ENCODE assay signal across 8 cellular contexts in the genomic region with DNA sequence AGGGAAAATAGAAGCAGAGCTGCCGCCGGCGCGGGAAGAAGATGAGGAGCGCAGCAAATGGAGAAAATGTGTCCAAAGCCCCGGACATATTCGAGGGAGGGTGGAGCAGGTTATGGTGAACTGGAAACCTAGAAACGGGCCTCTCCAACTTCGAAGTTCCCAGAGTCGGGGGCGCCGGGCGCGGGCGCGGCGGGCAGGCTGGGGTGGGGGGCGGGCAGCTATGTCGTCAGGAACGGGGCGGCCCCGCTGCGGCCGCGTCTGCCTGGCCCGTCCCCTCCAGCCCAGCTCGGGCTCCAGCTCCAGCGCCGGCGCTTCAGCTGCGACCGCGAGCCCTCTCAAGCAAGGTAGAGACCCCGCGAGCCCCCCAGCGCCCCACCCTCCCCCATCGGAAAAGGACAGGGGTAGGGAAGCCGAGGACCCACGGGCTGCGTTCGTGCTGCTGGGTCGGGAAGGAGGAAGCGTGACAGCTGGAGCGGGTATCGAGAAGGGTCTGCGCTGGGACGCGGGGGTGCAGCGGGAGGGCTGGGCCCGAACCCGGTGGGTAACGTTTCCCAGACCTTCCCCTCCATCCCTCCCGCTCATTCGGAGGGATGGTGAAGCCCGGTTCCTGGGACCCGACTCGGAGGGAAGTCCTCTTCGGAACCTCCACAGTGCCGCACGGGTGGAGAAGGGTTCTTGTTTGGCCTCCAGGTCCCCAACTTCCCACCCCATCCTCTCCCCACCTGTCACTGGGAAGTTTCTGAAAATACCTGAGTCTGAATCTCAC. TPM values are rescaled to one million over a fixed set of nuclear protein-coding genes. Genes with fewer than 3 reads are reported as not detected.
DNase-seq lines count a peak whose midpoint lies in the region; ATAC-seq and TF ChIP-seq lines count a peak whose summit lies in the region.

No MANE protein-coding gene starts in this region.

- intact Hi-C loops in head of caudate nucleus (cut with DNase I), result no loop called here

- H3K36me3 Mint-ChIP-seq in activated naive CD4-positive, alpha-beta T cell treated with anti-CD3 and anti-CD28 coated beads, Interleukin-2, amount 50 U/mL, for 72 hours, result peaks cover 33 to 42% of the 10 kb centered on the region in 2 donors

- peak overlapping the region; percentile 63 for H2AFZ ChIP-seq in neuron (ENCODE audit: low read depth, low read length)

- DNase-seq in GDM1 (lab: John Stamatoyannopoulos, UW) (peak; percentile 17), NB4 (ENCODE audit: low read depth) (peak; percentile 65), head of caudate nucleus (peak in 38 of 42 donors; percentile 23 to 74 (median 53)), NCI-H446 treated with DMSO at 0.1 percent for 48 hours (lab: John Stamatoyannopoulos, UW) (no peak)
- peak in 1 of 2 donors; percentile 35 for DNase-seq in activated naive CD4-positive, alpha-beta T cell treated with anti-CD3 and anti-CD28 coated beads, Interleukin-2, amount 50 U/mL, for 72 hours (ENCODE audit: low spot score in 2 of 2)

- ATAC-seq in activated naive CD4-positive, alpha-beta T cell treated with anti-CD3 and anti-CD28 coated beads, Interleukin-2, amount 50 U/mL, for 72 hours, result no peak
- ATAC-seq in GM19035 (IDR thresholded peaks at IDR 0.05; ENCODE audit: unreplicated experiment) (no peak), GM19455 (IDR thresholded peaks at IDR 0.05; ENCODE audit: unreplicated experiment) (no peak)

- peak overlapping the region; percentile 97 to 100 for H3K27ac Mint-ChIP-seq in activated naive CD4-positive, alpha-beta T cell treated with anti-CD3 and anti-CD28 coated beads, Interleukin-2, amount 50 U/mL, for 72 hours

- H3K9me3 ChIP-seq in neuron (ENCODE audit: low read length), result no peaks in the 10 kb centered on the region

- H3K9me3 Mint-ChIP-seq in activated naive CD4-positive, alpha-beta T cell treated with anti-CD3 and anti-CD28 coated beads, Interleukin-2, amount 50 U/mL, for 72 hours, result no peaks in the 10 kb centered on the region

- no peaks in the 10 kb centered on the region for H3K36me3 ChIP-seq in neuron (ENCODE audit: insufficient read depth, low read length)

- no peak for TF ChIP-seq CTCF in NB4 (IDR thresholded peaks at IDR 0.05; ENCODE audit: low read depth, low read length)

- peaks cover 6% of the 10 kb centered on the region for H3K27me3 ChIP-seq in neuron (ENCODE audit: insufficient read depth, low read length)

- TF ChIP-seq POLR2A in NB4 (IDR thresholded peaks at IDR 0.05; ENCODE audit: extremely low read depth, insufficient read length), result peak; percentile 19

- H3K4me3 ChIP-seq in NB4 (ENCODE audit: low read depth, low read length) (peak overlapping the region; percentile 65), neuron (ENCODE audit: low read length) (peak overlapping the region; percentile 49)

- H3K4me1 ChIP-seq in neuron (ENCODE audit: insufficient read depth, low read length), result peaks cover 12% of the 10 kb centered on the region

RNA-seq across cellular contexts. Expression of a gene that starts 1.0 kb away (rescaled TPM):
- 100 to 1,000 TPM; 386 to 441 TPM for total RNA-seq in activated naive CD4-positive, alpha-beta T cell treated with anti-CD3 and anti-CD28 coated beads, Interleukin-2, amount 50 U/mL, for 72 hours

RNA-seq across cellular contexts. Expression of a gene that starts 4.3 kb away (rescaled TPM):
- 10 to 100 TPM; 18.9 to 32.9 TPM for total RNA-seq in activated naive CD4-positive, alpha-beta T cell treated with anti-CD3 and anti-CD28 coated beads, Interleukin-2, amount 50 U/mL, for 72 hours

RNA-seq across cellular contexts. Expression of a gene that starts 33.9 kb away (rescaled TPM):
- 1 to 10 TPM; 1.2 to 5.6 TPM for total RNA-seq in activated naive CD4-positive, alpha-beta T cell treated with anti-CD3 and anti-CD28 coated beads, Interleukin-2, amount 50 U/mL, for 72 hours

RNA-seq across cellular contexts. Expression of a gene that starts 34.7 kb away (rescaled TPM):
- 100 to 1,000 TPM; 116 to 144 TPM for total RNA-seq in activated naive CD4-positive, alpha-beta T cell treated with anti-CD3 and anti-CD28 coated beads, Interleukin-2, amount 50 U/mL, for 72 hours

RNA-seq across cellular contexts. Expression of a gene that starts 41.9 kb away (rescaled TPM):
- total RNA-seq in activated naive CD4-positive, alpha-beta T cell treated with anti-CD3 and anti-CD28 coated beads, Interleukin-2, amount 50 U/mL, for 72 hours, result 10 to 100 TPM; 43.1 to 51.8 TPM
